In genomic region chr11:119262668-119263351, GRCh38 we compare ENCODE assay signal across 9 cellular contexts. TPM values are rescaled to one million over a fixed set of nuclear protein-coding genes. Genes with fewer than 3 reads are reported as not detected.
A peak's percentile ranks its signal among the peaks of the same experiment; 100 is the strongest.
DNase-seq lines count a peak whose midpoint lies in the region; ATAC-seq and TF ChIP-seq lines count a peak whose summit lies in the region.
"Had no signal": no experiment of that assay in that cellular context is flagged by ENCODE, and none has a peak within 500 bp of the region (broad histone marks: within the 10 kb centered on the region; RNA-seq: fewer than 3 reads in every experiment).

No MANE protein-coding gene starts in this region.

- no peak overlapping the region for H3K4me3 Mint-ChIP-seq in glutamatergic neuron (ENCODE audit: unreplicated experiment)

- no peak for TF ChIP-seq CTCF in epithelial cell of esophagus (IDR thresholded peaks at IDR 0.05; ENCODE audit: insufficient read depth, low read depth, low read length, missing control alignments)
- TF ChIP-seq CTCF in glutamatergic neuron (IDR thresholded peaks at IDR 0.05; ENCODE audit: partially characterized antibody, unreplicated experiment) = no peak

- peaks cover 1% of the 10 kb centered on the region for H3K4me1 Mint-ChIP-seq in glutamatergic neuron (ENCODE audit: low read depth, unreplicated experiment)

- peak; percentile 9 for DNase-seq in SKM-1 treated with dmso at 0.1 percent for 144 hours (lab: John Stamatoyannopoulos, UW; ENCODE audit: unreplicated experiment)
- no peak for DNase-seq in SKM-1 (lab: John Stamatoyannopoulos, UW; ENCODE audit: unreplicated experiment)
- DNase-seq in M059J (ENCODE audit: low read depth) = peak; percentile 65
- DNase-seq in epithelial cell of esophagus (ENCODE audit: low read depth) = peak; percentile 66
- DNase-seq in NCI-H2196 treated with DMSO at 0.1 percent for 48 hours (lab: John Stamatoyannopoulos, UW; ENCODE audit: unreplicated experiment) = no peak
- DNase-seq in glutamatergic neuron = no peak
- DNase-seq: PC-9 had no signal

- no peaks in the 10 kb centered on the region for H3K27me3 Mint-ChIP-seq in glutamatergic neuron (ENCODE audit: unreplicated experiment)

- H3K9ac ChIP-seq in skeletal muscle tissue (ENCODE audit: low read depth in 1 of 3, low read length in 3 of 3) = no peak overlapping the region

- ATAC-seq in HG03159 (IDR thresholded peaks at IDR 0.05; ENCODE audit: unreplicated experiment) = no peak

- H3K27ac Mint-ChIP-seq in glutamatergic neuron (ENCODE audit: unreplicated experiment) = no peak overlapping the region

- peaks cover 9 to 21% (median 16%) of the 10 kb centered on the region in 3 donors for H3K4me1 ChIP-seq in skeletal muscle tissue (ENCODE audit: control insufficient read depth in 3 of 3, insufficient read depth in 3 of 3, low read length in 3 of 3)

- no peaks in the 10 kb centered on the region for H3K36me3 Mint-ChIP-seq in glutamatergic neuron (ENCODE audit: unreplicated experiment)

- H3K27ac ChIP-seq in skeletal muscle tissue (ENCODE audit: low read depth, low read length) = peak overlapping the region; percentile 59
- H3K27ac ChIP-seq: PC-9 had no signal

- H3K27me3 ChIP-seq in skeletal muscle tissue (ENCODE audit: control insufficient read depth in 3 of 3, insufficient read depth in 3 of 3, low read length in 3 of 3) = no peaks in the 10 kb centered on the region

- H3K36me3 ChIP-seq in skeletal muscle tissue (ENCODE audit: control insufficient read depth in 3 of 3, insufficient read depth in 3 of 3, low read length in 3 of 3) = no peaks in the 10 kb centered on the region

- H3K4me3 ChIP-seq in epithelial cell of esophagus (ENCODE audit: low read length) (no peak overlapping the region), skeletal muscle tissue (ENCODE audit: low read length in 3 of 3) (no peak overlapping the region)
- H3K4me3 ChIP-seq: PC-9 had no signal

- H3K9me3 ChIP-seq in skeletal muscle tissue (ENCODE audit: control insufficient read depth in 3 of 3, low read length in 3 of 3) = no peaks in the 10 kb centered on the region

- H3K9me3 Mint-ChIP-seq in glutamatergic neuron (ENCODE audit: unreplicated experiment) = no peaks in the 10 kb centered on the region

RNA-seq across cellular contexts. Expression of gene MCAM, which starts 54.1 kb away (rescaled TPM):
- 353 and 496 TPM in 2 replicates for total RNA-seq in M059J (2014; rRNA removed; shearing (Covaris generic))
- total RNA-seq in skeletal muscle tissue (120 TPM), glutamatergic neuron (ENCODE audit: unreplicated experiment) (11.4 TPM)

RNA-seq across cellular contexts. Expression of gene CBL, which starts 56.7 kb away (rescaled TPM):
- 9.0 and 18.8 TPM in 2 replicates for total RNA-seq in M059J (2014; rRNA removed; shearing (Covaris generic))
- total RNA-seq in skeletal muscle tissue (9.9 TPM), glutamatergic neuron (ENCODE audit: unreplicated experiment) (40.5 TPM)

Comparison
In these comparisons a context has a peak if more than half of its experiments do, and no peak if none do; other contexts are left out.
1. DNase-seq: peak in SKM-1 treated with dmso at 0.1 percent for 144 hours (single experiment), M059J (single experiment) and epithelial cell of esophagus (single experiment); none in SKM-1 (single experiment), NCI-H2196 treated with DMSO at 0.1 percent for 48 hours (single experiment) and glutamatergic neuron (single experiment).